Comparison of ENCODE assay signal across 9 cellular contexts in the genomic region with DNA sequence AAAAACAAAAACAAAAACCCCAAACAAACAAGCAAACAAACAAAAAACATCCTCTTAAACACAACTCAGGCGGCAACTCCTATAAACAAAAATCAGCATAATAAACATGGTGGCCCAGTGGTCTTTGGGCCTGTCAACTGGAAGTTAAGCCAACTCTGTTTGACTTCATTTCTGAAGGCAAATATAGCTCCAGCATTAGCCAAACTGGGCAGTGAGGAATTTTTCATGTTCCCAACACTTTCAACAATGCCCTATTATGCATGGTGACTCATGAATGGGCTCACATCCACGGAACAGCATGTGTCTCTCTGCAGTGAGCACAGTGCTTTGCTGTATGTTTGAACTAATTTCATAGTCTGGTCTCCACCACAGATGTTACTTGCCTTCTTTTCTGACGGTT.
DNase-seq lines count a peak whose midpoint lies in the region; ATAC-seq and TF ChIP-seq lines count a peak whose summit lies in the region.
"Had no signal": no experiment of that assay in that cellular context is flagged by ENCODE, and none has a peak within 500 bp of the region (broad histone marks: within the 10 kb centered on the region; RNA-seq: fewer than 3 reads in every experiment).

No MANE protein-coding gene starts in this region.

- H3K4me1 ChIP-seq in lower lobe of right lung, result peaks cover 6% of the 10 kb centered on the region
- H3K4me1 ChIP-seq in tibial nerve, result peaks cover 0 to 45% (median 21%) of the 10 kb centered on the region in 4 donors

- TF ChIP-seq EP300 in tibial nerve (IDR thresholded peaks at IDR 0.05), result peak; percentile 64 to 98

- H3K4me3 ChIP-seq in coronary artery (peak overlapping the region; percentile 3), lower lobe of right lung (no peak overlapping the region), tibial nerve (no peak overlapping the region)

- 21 to 24% methylated on average over 3 of the region's 3 CpGs for WGBS in tibial nerve, 2 donors

- peak overlapping the region; percentile 89 to 90 for H3K27ac ChIP-seq in coronary artery
- H3K27ac ChIP-seq in lower lobe of right lung, result peak overlapping the region; percentile 56
- H3K27ac ChIP-seq in tibial nerve, result peak overlapping the region; percentile 77 to 96 (median 90)

- TF ChIP-seq POLR2A in tibial nerve (IDR thresholded peaks at IDR 0.05), result peak in 1 of 2 donors; percentile 43

- H3K36me3 Mint-ChIP-seq in activated T-helper 1 cell treated with anti-CD3 and anti-CD28 coated beads, Interleukin-12 subunit alpha, Interleukin-12 subunit beta, Interleukin-2, Interleukin-4 antibody, amounts not matched to agents 30 ng/mL and 10 ng/mL and 1 ng/mL, durations not matched to agents 14 hours and 24 hours and 36 hours (ENCODE audit: low read depth), result no peaks in the 10 kb centered on the region
- H3K36me3 Mint-ChIP-seq in stimulated activated memory B cell treated with anti-CD40 and anti-IgM and Interleukin-4, amounts not matched to agents 10 μg/mL and 1 μg/mL and 100 μg/mL, for 72 hours, result no peaks in the 10 kb centered on the region

- intact Hi-C loops in lower lobe of right lung (cut with DNase I), result no loop called here
- intact Hi-C loops in activated T-helper 1 cell treated with anti-CD3 and anti-CD28 coated beads, Interleukin-12 subunit alpha, Interleukin-12 subunit beta, Interleukin-2, Interleukin-4 antibody, amounts not matched to agents 30 ng/mL and 10 ng/mL and 1 ng/mL, durations not matched to agents 14 hours and 24 hours and 36 hours (cut with micrococcal nuclease), result no loop called here

- TF ChIP-seq CTCF in coronary artery (IDR thresholded peaks at IDR 0.05) (no peak), lower lobe of right lung (IDR thresholded peaks at IDR 0.05) (no peak), tibial nerve (IDR thresholded peaks at IDR 0.05) (no peak)

- H3K27me3 ChIP-seq in lower lobe of right lung (ENCODE audit: low read depth) (no peaks in the 10 kb centered on the region), tibial nerve (no peaks in the 10 kb centered on the region)

- H3K36me3 ChIP-seq in lower lobe of right lung, result no peaks in the 10 kb centered on the region
- H3K36me3 ChIP-seq in tibial nerve, result no peaks in the 10 kb centered on the region

- H3K9me3 Mint-ChIP-seq in activated T-helper 1 cell treated with anti-CD3 and anti-CD28 coated beads, Interleukin-12 subunit alpha, Interleukin-12 subunit beta, Interleukin-2, Interleukin-4 antibody, amounts not matched to agents 30 ng/mL and 10 ng/mL and 1 ng/mL, durations not matched to agents 14 hours and 24 hours and 36 hours, result no peaks in the 10 kb centered on the region
- H3K9me3 Mint-ChIP-seq in stimulated activated memory B cell treated with anti-CD40 and anti-IgM and Interleukin-4, amounts not matched to agents 10 μg/mL and 1 μg/mL and 100 μg/mL, for 72 hours, result no peaks in the 10 kb centered on the region

- H3K27me3 Mint-ChIP-seq in activated T-helper 1 cell treated with anti-CD3 and anti-CD28 coated beads, Interleukin-12 subunit alpha, Interleukin-12 subunit beta, Interleukin-2, Interleukin-4 antibody, amounts not matched to agents 30 ng/mL and 10 ng/mL and 1 ng/mL, durations not matched to agents 14 hours and 24 hours and 36 hours (ENCODE audit: insufficient read depth), result no peaks in the 10 kb centered on the region
- H3K27me3 Mint-ChIP-seq in stimulated activated memory B cell treated with anti-CD40 and anti-IgM and Interleukin-4, amounts not matched to agents 10 μg/mL and 1 μg/mL and 100 μg/mL, for 72 hours, result no peaks in the 10 kb centered on the region

- H3K27ac Mint-ChIP-seq in activated T-helper 1 cell treated with anti-CD3 and anti-CD28 coated beads, Interleukin-12 subunit alpha, Interleukin-12 subunit beta, Interleukin-2, Interleukin-4 antibody, amounts not matched to agents 30 ng/mL and 10 ng/mL and 1 ng/mL, durations not matched to agents 14 hours and 24 hours and 36 hours, result no peak overlapping the region
- H3K27ac Mint-ChIP-seq in stimulated activated memory B cell treated with anti-CD40 and anti-IgM and Interleukin-4, amounts not matched to agents 10 μg/mL and 1 μg/mL and 100 μg/mL, for 72 hours, result no peak overlapping the region
- H3K27ac Mint-ChIP-seq: dendritic cell treated with granulocyte-macrophage colony-stimulating factor and Interleukin-4, amounts not matched to agents 40 ng/mL and 50 ng/mL, for 4 days had no signal

- H3K4me3 Mint-ChIP-seq in activated T-helper 1 cell treated with anti-CD3 and anti-CD28 coated beads, Interleukin-12 subunit alpha, Interleukin-12 subunit beta, Interleukin-2, Interleukin-4 antibody, amounts not matched to agents 30 ng/mL and 10 ng/mL and 1 ng/mL, durations not matched to agents 14 hours and 24 hours and 36 hours, result no peak overlapping the region
- H3K4me3 Mint-ChIP-seq in stimulated activated memory B cell treated with anti-CD40 and anti-IgM and Interleukin-4, amounts not matched to agents 10 μg/mL and 1 μg/mL and 100 μg/mL, for 72 hours, result no peak overlapping the region
- H3K4me3 Mint-ChIP-seq: dendritic cell treated with granulocyte-macrophage colony-stimulating factor and Interleukin-4, amounts not matched to agents 40 ng/mL and 50 ng/mL, for 4 days had no signal

- ATAC-seq in lower lobe of right lung, result peak; percentile 72 to 82
- ATAC-seq in stimulated activated memory B cell treated with anti-CD40 and anti-IgM and Interleukin-4, amounts not matched to agents 10 μg/mL and 1 μg/mL and 100 μg/mL, for 72 hours, result no peak
- ATAC-seq in HG03097 (IDR thresholded peaks at IDR 0.05; ENCODE audit: low FRiP score, unreplicated experiment), result no peak

- no peaks in the 10 kb centered on the region for H3K4me1 Mint-ChIP-seq in activated T-helper 1 cell treated with anti-CD3 and anti-CD28 coated beads, Interleukin-12 subunit alpha, Interleukin-12 subunit beta, Interleukin-2, Interleukin-4 antibody, amounts not matched to agents 30 ng/mL and 10 ng/mL and 1 ng/mL, durations not matched to agents 14 hours and 24 hours and 36 hours (ENCODE audit: low read depth)
- H3K4me1 Mint-ChIP-seq in stimulated activated memory B cell treated with anti-CD40 and anti-IgM and Interleukin-4, amounts not matched to agents 10 μg/mL and 1 μg/mL and 100 μg/mL, for 72 hours, result no peaks in the 10 kb centered on the region

- no peaks in the 10 kb centered on the region for H3K9me3 ChIP-seq in lower lobe of right lung
- no peaks in the 10 kb centered on the region for H3K9me3 ChIP-seq in tibial nerve

- DNase-seq in LoVo (ENCODE audit: low spot score), result peak; percentile 49
- DNase-seq in coronary artery (ENCODE audit: low spot score), result peak; percentile 81
- no peak for DNase-seq in lower lobe of right lung
- peak; percentile 70 to 87 for DNase-seq in tibial nerve (ENCODE audit: low spot score in 2 of 2)
- DNase-seq in activated T-helper 1 cell treated with anti-CD3 and anti-CD28 coated beads, Interleukin-12 subunit alpha, Interleukin-12 subunit beta, Interleukin-2, Interleukin-4 antibody, amounts not matched to agents 30 ng/mL and 10 ng/mL and 1 ng/mL, durations not matched to agents 14 hours and 24 hours and 36 hours (ENCODE audit: low spot score), result no peak
- DNase-seq in DMS153 (lab: John Stamatoyannopoulos, UW), result no peak

Comparison
In these comparisons a context has a peak if more than half of its experiments do, and no peak if none do; other contexts are left out.
1. DNase-seq: peak in LoVo (single experiment), coronary artery (single experiment) and tibial nerve (2 of 2); none in lower lobe of right lung (single experiment), activated T-helper 1 cell treated with anti-CD3 and anti-CD28 coated beads, Interleukin-12 subunit alpha, Interleukin-12 subunit beta, Interleukin-2, Interleukin-4 antibody, amounts not matched to agents 30 ng/mL and 10 ng/mL and 1 ng/mL, durations not matched to agents 14 hours and 24 hours and 36 hours (single experiment) and DMS153 (single experiment).
2. ATAC-seq: peak in lower lobe of right lung (2 of 2); none in stimulated activated memory B cell treated with anti-CD40 and anti-IgM and Interleukin-4, amounts not matched to agents 10 μg/mL and 1 μg/mL and 100 μg/mL, for 72 hours (single experiment) and HG03097 (single experiment).
3. Peak in every context shown above with its lines, with median percentiles within 50 percentile points of each other: H3K27ac ChIP-seq.